ENCODE assay signal across 13 cellular contexts in genomic region chr2:176137249-176137573, GRCh38. TPM values are rescaled to one million over a fixed set of nuclear protein-coding genes. Genes with fewer than 3 reads are reported as not detected.
DNase-seq lines count a peak whose midpoint lies in the region; ATAC-seq and TF ChIP-seq lines count a peak whose summit lies in the region.
"Had no signal": no experiment of that assay in that cellular context is flagged by ENCODE, and none has a peak within 500 bp of the region (broad histone marks: within the 10 kb centered on the region; RNA-seq: fewer than 3 reads in every experiment).

No MANE protein-coding gene starts in this region.

- peak overlapping the region; percentile 68 for H2AFZ ChIP-seq in ACC112 (ENCODE audit: low read length, unreplicated experiment)
- H2AFZ ChIP-seq in neural progenitor cell (replicated peaks) = no peak overlapping the region

- 17 to 27% methylated on average over 1 to 2 of the region's 2 CpGs for WGBS in endodermal cell (ENCODE audit: insufficient coverage in 1 of 2, insufficient read length in 1 of 2), 2 experiments

- no peak overlapping the region for H3K4me2 ChIP-seq in neural progenitor cell

- H3K27ac ChIP-seq in ACC112 (ENCODE audit: low read depth, low read length) (peak overlapping the region; percentile 88), HUES6 (ENCODE audit: low read depth, low read length) (no peak overlapping the region; the same call in 1 of the 2 replicates), endodermal cell (ENCODE audit: low read depth, low read length) (no peak overlapping the region), neural progenitor cell (no peak overlapping the region)
- H3K27ac ChIP-seq: HL-60 had no signal

- no peaks in the 10 kb centered on the region for H3K9me3 Mint-ChIP-seq in endodermal cell
- H3K9me3 Mint-ChIP-seq in neural progenitor cell = peaks cover 14% of the 10 kb centered on the region

- in situ Hi-C loops in GM13977 (cut with MboI; ENCODE audit: low pct_unique_long_range_greater_than_20kb, low sequenced_read_pairs, unreplicated experiment) = loop anchor here (5.0 kb wide), 1 partner anchor 500 kb away; no protein-coding TSS in a partner anchor

- H3K4me3 Mint-ChIP-seq in endodermal cell (peak overlapping the region; percentile 50), neural progenitor cell (peak overlapping the region; percentile 30)

- H3K9ac ChIP-seq in HUES6 (ENCODE audit: low read length) (peak overlapping the region; percentile 68), endodermal cell (ENCODE audit: extremely low read depth, low read length, poor library complexity, severe bottlenecking) (no peak overlapping the region), neural progenitor cell (no peak overlapping the region)

- ATAC-seq in HG03442 (IDR thresholded peaks at IDR 0.05; ENCODE audit: unreplicated experiment) = no peak
- ATAC-seq in HG03097 (IDR thresholded peaks at IDR 0.05; ENCODE audit: low FRiP score, unreplicated experiment) = no peak
- ATAC-seq: sciatic nerve had no signal

- TF ChIP-seq CTCF in endodermal cell (conservative IDR thresholded peaks at IDR 0.05) (no peak), neural progenitor cell (IDR thresholded peaks at IDR 0.05) (no peak), GM13977 (IDR thresholded peaks at IDR 0.05; ENCODE audit: extremely low read depth, insufficient read depth, missing control alignments) (no peak)

- H3K36me3 Mint-ChIP-seq in endodermal cell (ENCODE audit: low read depth) = no peaks in the 10 kb centered on the region
- no peaks in the 10 kb centered on the region for H3K36me3 Mint-ChIP-seq in neural progenitor cell

- H3K27me3 ChIP-seq in ACC112 (ENCODE audit: insufficient read depth, low read length) (no peaks in the 10 kb centered on the region), HUES6 (ENCODE audit: control insufficient read depth, insufficient read depth, low read length) (peaks cover 100% of the 10 kb centered on the region), endodermal cell (ENCODE audit: control insufficient read depth, insufficient read depth, low read length, poor library complexity, severe bottlenecking) (peaks cover 98% of the 10 kb centered on the region), neural progenitor cell (peaks cover 100% of the 10 kb centered on the region)

- H3K4me3 ChIP-seq in ACC112 (ENCODE audit: low read depth, low read length) = peak overlapping the region; percentile 83
- H3K4me3 ChIP-seq in HUES6 (ENCODE audit: low read depth, low read length) = peak overlapping the region; percentile 53
- peak overlapping the region; percentile 79 for H3K4me3 ChIP-seq in endodermal cell (ENCODE audit: low read length)
- no peak overlapping the region for H3K4me3 ChIP-seq in neural progenitor cell

- H3K79me2 ChIP-seq in ACC112 (ENCODE audit: control insufficient read depth, insufficient read depth, low read length, unreplicated experiment) (peaks cover 61% of the 10 kb centered on the region), neural progenitor cell (ENCODE audit: low read depth) (no peaks in the 10 kb centered on the region)

- DNase-seq in endodermal cell (no peak), neural progenitor cell (ENCODE audit: low spot score) (no peak), GM13977 (ENCODE audit: low spot score) (no peak), HuH-7 (ENCODE audit: low spot score) (no peak)
- DNase-seq: CD4-positive, alpha-beta memory T cell; NCI-H1092 had no signal

- H3K27ac Mint-ChIP-seq in endodermal cell = no peak overlapping the region
- no peak overlapping the region for H3K27ac Mint-ChIP-seq in neural progenitor cell

- H3K36me3 ChIP-seq in ACC112 (ENCODE audit: insufficient read depth, low read length) (peaks cover 1% of the 10 kb centered on the region; the same call in 1 of the 2 replicates), HUES6 (ENCODE audit: control insufficient read depth, insufficient read depth, low read length) (no peaks in the 10 kb centered on the region), endodermal cell (ENCODE audit: control insufficient read depth, insufficient read depth, low read length) (no peaks in the 10 kb centered on the region), neural progenitor cell (no peaks in the 10 kb centered on the region)

- H3F3A ChIP-seq in neural progenitor cell (ENCODE audit: low read depth) = no peaks in the 10 kb centered on the region

- H3K4me1 Mint-ChIP-seq in endodermal cell (peaks cover 4% of the 10 kb centered on the region), neural progenitor cell (peaks cover 4% of the 10 kb centered on the region)

- H3K4me1 ChIP-seq in ACC112 (ENCODE audit: control insufficient read depth, insufficient read depth, low read length, unreplicated experiment) (peaks cover 36% of the 10 kb centered on the region), HUES6 (ENCODE audit: control insufficient read depth, insufficient read depth, low read length) (peaks cover 14% of the 10 kb centered on the region), endodermal cell (ENCODE audit: control insufficient read depth, insufficient read depth, low read length) (peaks cover 3% of the 10 kb centered on the region), neural progenitor cell (no peaks in the 10 kb centered on the region)

- H4K20me1 ChIP-seq in neural progenitor cell (ENCODE audit: low read depth) = peaks cover 62% of the 10 kb centered on the region

- H3K27me3 Mint-ChIP-seq in endodermal cell (ENCODE audit: insufficient read depth) (peaks cover 98% of the 10 kb centered on the region), neural progenitor cell (ENCODE audit: insufficient read depth, low read depth) (peaks cover 88% of the 10 kb centered on the region)

- no peaks in the 10 kb centered on the region for H3K9me3 ChIP-seq in HUES6 (ENCODE audit: control insufficient read depth, insufficient read depth, low read depth, low read length)
- H3K9me3 ChIP-seq in endodermal cell (ENCODE audit: control insufficient read depth, low read length) = peaks cover 14% of the 10 kb centered on the region
- no peaks in the 10 kb centered on the region for H3K9me3 ChIP-seq in neural progenitor cell (ENCODE audit: low read depth)

RNA-seq across cellular contexts. Expression of gene HOXD8, which starts 7.7 kb away (rescaled TPM):
- total RNA-seq in endodermal cell = not detected
- polyA plus RNA-seq in endodermal cell (2013, experiment 1 of 2) = 3.6 TPM
- 2.2 TPM for polyA plus RNA-seq in endodermal cell (2013, experiment 2 of 2)
- total RNA-seq in neural progenitor cell (ENCODE audit: low replicate concordance) = not detected in 2 replicates
- total RNA-seq: CD4-positive, alpha-beta memory T cell; frontal cortex had no signal
- polyA plus RNA-seq: CD4-positive, alpha-beta memory T cell had no signal

RNA-seq across cellular contexts. Expression of gene HOXD4, which starts 14.1 kb away (rescaled TPM):
- not detected for total RNA-seq in endodermal cell
- polyA plus RNA-seq in endodermal cell (2013, experiment 1 of 2) = 23.7 TPM
- 13.2 TPM for polyA plus RNA-seq in endodermal cell (2013, experiment 2 of 2)
- not detected in 2 replicates for total RNA-seq in neural progenitor cell (ENCODE audit: low replicate concordance)
- total RNA-seq: CD4-positive, alpha-beta memory T cell; frontal cortex had no signal
- polyA plus RNA-seq: CD4-positive, alpha-beta memory T cell had no signal

RNA-seq across cellular contexts. Expression of gene HOXD9, which starts 14.7 kb away (rescaled TPM):
- total RNA-seq in endodermal cell (not detected), neural progenitor cell (ENCODE audit: low replicate concordance) (not detected in 2 replicates)
- 5.2 TPM for polyA plus RNA-seq in endodermal cell (2013, experiment 1 of 2)
- polyA plus RNA-seq in endodermal cell (2013, experiment 2 of 2) = 2.4 TPM
- total RNA-seq: CD4-positive, alpha-beta memory T cell; frontal cortex had no signal
- polyA plus RNA-seq: CD4-positive, alpha-beta memory T cell had no signal

RNA-seq across cellular contexts. Expression of gene HOXD3, which starts 19.9 kb away (rescaled TPM):
- total RNA-seq in endodermal cell (not detected), neural progenitor cell (ENCODE audit: low replicate concordance) (not detected in 2 replicates)
- 4.2 TPM for polyA plus RNA-seq in endodermal cell (2013, experiment 1 of 2)
- polyA plus RNA-seq in endodermal cell (2013, experiment 2 of 2) = 4.3 TPM
- total RNA-seq: CD4-positive, alpha-beta memory T cell; frontal cortex had no signal
- polyA plus RNA-seq: CD4-positive, alpha-beta memory T cell had no signal

RNA-seq across cellular contexts. Expression of gene HOXD10, which starts 20.6 kb away (rescaled TPM):
- not detected for total RNA-seq in endodermal cell
- 3.9 TPM for polyA plus RNA-seq in endodermal cell (2013, experiment 1 of 2)
- polyA plus RNA-seq in endodermal cell (2013, experiment 2 of 2) = 2.7 TPM
- not detected in 2 replicates for total RNA-seq in neural progenitor cell (ENCODE audit: low replicate concordance)
- total RNA-seq: CD4-positive, alpha-beta memory T cell; frontal cortex had no signal
- polyA plus RNA-seq: CD4-positive, alpha-beta memory T cell had no signal
